ENCODE assay signal across 8 cellular contexts in genomic region chr1:65209005-65209885, GRCh38.
DNase-seq lines count a peak whose midpoint lies in the region; ATAC-seq and TF ChIP-seq lines count a peak whose summit lies in the region.

No MANE protein-coding gene starts in this region.

- H3K27ac ChIP-seq in A673 (ENCODE audit: low read depth, low read length, poor library complexity, severe bottlenecking) (no peak overlapping the region), RWPE1 (no peak overlapping the region), neuronal stem cell (replicated peaks; ENCODE audit: low read length) (no peak overlapping the region)

- H3K4me1 ChIP-seq in A673 (ENCODE audit: insufficient read depth, low read length, poor library complexity, severe bottlenecking) (no peaks in the 10 kb centered on the region), neuronal stem cell (ENCODE audit: control insufficient read depth in 2 of 2, insufficient read depth in 1 of 2, low read depth in 1 of 2, low read length in 2 of 2) (peaks cover 0 to 12% of the 10 kb centered on the region in 2 donors)

- H3K27me3 Mint-ChIP-seq in nephron (ENCODE audit: low read depth): no peaks in the 10 kb centered on the region

- H2BK15ac ChIP-seq in neuronal stem cell (ENCODE audit: low read length): no peak overlapping the region

- POLR2A ChIA-PET in A673 (lab: Charles Lee; ENCODE audit: low non-redundant PET) (no interaction called here), RWPE1 (lab: Yijun Ruan, JAX; ENCODE audit: low non-redundant PET) (no interaction called here)

- H2BK12ac ChIP-seq in neuronal stem cell (ENCODE audit: low read length): no peak overlapping the region

- WGBS in neuronal stem cell (ENCODE audit: extremely low coverage in 2 of 2, insufficient read length in 2 of 2, insufficient replicate concordance in 1 of 2), 2 donors: no CpG with 5 or more reads among the region's 6 CpGs

- no peak overlapping the region for H3K14ac ChIP-seq in neuronal stem cell (ENCODE audit: low read length)

- no peak overlapping the region for H3K9ac ChIP-seq in neuronal stem cell (ENCODE audit: low read depth, low read length, poor library complexity)

- peak; percentile 73 for TF ChIP-seq CTCF in A673 (conservative IDR thresholded peaks at IDR 0.05; ENCODE audit: low read depth, low read length)
- peak; percentile 58 for TF ChIP-seq CTCF in GM06990 (IDR thresholded peaks at IDR 0.05; ENCODE audit: insufficient read depth, low read length, poor library complexity, severe bottlenecking)
- peak; percentile 69 for TF ChIP-seq CTCF in RWPE1 (conservative IDR thresholded peaks at IDR 0.05; ENCODE audit: low read depth)
- peak; percentile 60 to 76 (median 68) for TF ChIP-seq CTCF in nephron (IDR thresholded peaks at IDR 0.05; ENCODE audit: unreplicated experiment in 3 of 3)

- no peaks in the 10 kb centered on the region for H3K9me3 Mint-ChIP-seq in nephron

- no TSS peak for BruUV-seq in A673 (replicated peaks; lab: Mats Ljungman, UMichigan)

- no peak overlapping the region for H2BK5ac ChIP-seq in neuronal stem cell (ENCODE audit: low read length)

- H2AFZ ChIP-seq in neuronal stem cell (ENCODE audit: low read length): no peak overlapping the region

- DNase-seq in A673 (ENCODE audit: low spot score) (peak; percentile 48), GM06990 (ENCODE audit: extremely low read depth, insufficient read length) (no peak), RWPE1 (ENCODE audit: low spot score) (peak; percentile 61), neuronal stem cell (ENCODE audit: low spot score) (no peak)
- no peak for DNase-seq in activated T-cell treated with anti-CD3 and anti-CD28 coated beads, Interleukin-2, amount 50 U/mL, for 1 hour

- no peak overlapping the region for H2BK120ac ChIP-seq in neuronal stem cell (ENCODE audit: low read depth, low read length)

- H4K8ac ChIP-seq in neuronal stem cell (ENCODE audit: low read depth, low read length): no peak overlapping the region

- H3K4ac ChIP-seq in neuronal stem cell (ENCODE audit: low read length): no peak overlapping the region

- CTCF ChIA-PET in A673 (lab: Charles Lee) (interaction anchor here (0.6 to 0.8 kb wide), 2 partner anchors 9 to 146 kb away, joined by 3 read pairs; no protein-coding TSS in a partner anchor), RWPE1 (lab: Yijun Ruan, JAX) (interaction anchor here (0.5 to 2.7 kb wide), 16 partner anchors 9 to 482 kb away, joined by 3 to 15 read pairs (median 3); no protein-coding TSS in a partner anchor)

- no peak overlapping the region for H2AK5ac ChIP-seq in neuronal stem cell (ENCODE audit: low read depth, low read length)

- peaks cover 5% of the 10 kb centered on the region for H3K36me3 Mint-ChIP-seq in nephron (ENCODE audit: low read depth)

- H3K4me2 ChIP-seq in neuronal stem cell (ENCODE audit: insufficient read depth, low read length, poor library complexity, severe bottlenecking): no peak overlapping the region

- H3K27me3 ChIP-seq in A673 (replicated peaks; ENCODE audit: insufficient read depth, low read depth, low read length, poor library complexity): no peaks in the 10 kb centered on the region
- H3K27me3 ChIP-seq in GM06990 (replicated peaks; ENCODE audit: control insufficient read depth, insufficient read depth, low read length): no peaks in the 10 kb centered on the region
- no peaks in the 10 kb centered on the region for H3K27me3 ChIP-seq in neuronal stem cell (ENCODE audit: control insufficient read depth in 3 of 3, insufficient read depth in 3 of 3, low read depth in 1 of 3, low read length in 3 of 3)

- H3K9me3 ChIP-seq in A673 (ENCODE audit: low read depth, low read length, poor library complexity, severe bottlenecking) (no peaks in the 10 kb centered on the region), neuronal stem cell (replicated peaks in 1 of 2; ENCODE audit: control insufficient read depth in 2 of 2, insufficient read depth in 1 of 2, low read depth in 1 of 2, low read length in 2 of 2) (peaks cover 0 to 1% of the 10 kb centered on the region in 2 donors)

- no peaks in the 10 kb centered on the region for H3K36me3 ChIP-seq in A673 (ENCODE audit: insufficient read depth, low read length, poor library complexity, severe bottlenecking)
- H3K36me3 ChIP-seq in GM06990 (ENCODE audit: control insufficient read depth, insufficient read depth, low read length): no peaks in the 10 kb centered on the region
- H3K36me3 ChIP-seq in neuronal stem cell (replicated peaks in 1 of 2; ENCODE audit: control insufficient read depth in 2 of 2, insufficient read depth in 2 of 2, low read length in 2 of 2): no peaks in the 10 kb centered on the region

- H3K79me1 ChIP-seq in neuronal stem cell (ENCODE audit: low read depth, low read length): no peaks in the 10 kb centered on the region

- H4K91ac ChIP-seq in neuronal stem cell (ENCODE audit: low read depth, low read length, poor library complexity): no peak overlapping the region

- H3K18ac ChIP-seq in neuronal stem cell (ENCODE audit: low read length): no peak overlapping the region

- ATAC-seq in HG03460 (IDR thresholded peaks at IDR 0.05; ENCODE audit: unreplicated experiment) (peak; percentile 40), esophagus mucosa (peak; percentile 23)

- intact Hi-C loops in A673 (cut with micrococcal nuclease; ENCODE audit: unreplicated experiment): loop anchor here (1.0 to 10.0 kb wide), 2 partner anchors 149 to 384 kb away; no protein-coding TSS in a partner anchor

- H3K4me3 Mint-ChIP-seq in nephron: no peak overlapping the region

- no peak overlapping the region for H3K23ac ChIP-seq in neuronal stem cell (ENCODE audit: low read depth, low read length, poor library complexity)

- no peaks in the 10 kb centered on the region for H3K4me1 Mint-ChIP-seq in nephron

- H3K4me3 ChIP-seq in A673 (ENCODE audit: low read depth, low read length, poor library complexity, severe bottlenecking) (no peak overlapping the region), GM06990 (replicated peaks; ENCODE audit: low read depth, low read length) (no peak overlapping the region), neuronal stem cell (ENCODE audit: low read length in 2 of 2) (no peak overlapping the region)

- no peak overlapping the region for H3K27ac Mint-ChIP-seq in nephron

Comparison
In these comparisons a context has a peak if more than half of its experiments do, and no peak if none do; other contexts are left out.
1. DNase-seq: peak in A673 (single experiment) and RWPE1 (single experiment); none in GM06990 (single experiment), activated T-cell treated with anti-CD3 and anti-CD28 coated beads, Interleukin-2, amount 50 U/mL, for 1 hour (single experiment) and neuronal stem cell (single experiment).
2. Peak in every context shown above with its lines, with median percentiles within 50 percentile points of each other: CTCF ChIP-seq.